8 cellular contexts compared by ENCODE assay signal in genomic region chr1:154567386-154568164, GRCh38. TPM values are rescaled to one million over a fixed set of nuclear protein-coding genes. Genes with fewer than 3 reads are reported as not detected.
DNase-seq lines count a peak whose midpoint lies in the region; ATAC-seq and TF ChIP-seq lines count a peak whose summit lies in the region.

Gene CHRNB2, plus strand, starts transcription at chr1:154567778. Its CDS starts 267 bp downstream, at chr1:154568045.

- H3K4me1 ChIP-seq in ovary (ENCODE audit: insufficient read depth) = peaks cover 6% of the 10 kb centered on the region
- H3K4me1 ChIP-seq in thyroid gland = peaks cover 0 to 10% of the 10 kb centered on the region in 2 donors

- no peak within 1 kb of the TSS for H3K4me3 ChIP-seq in ovary
- no peak within 1 kb of the TSS for H3K4me3 ChIP-seq in thyroid gland (replicated peaks in 1 of 3)

- no peak; the same call in 1 of the 2 replicates for TF ChIP-seq RAD21 in Ishikawa (IDR thresholded peaks at IDR 0.05; ENCODE audit: low read depth)

- no peak for TF ChIP-seq EP300 in Ishikawa (IDR thresholded peaks at IDR 0.05; ENCODE audit: borderline replicate concordance)
- TF ChIP-seq EP300 in ovary (IDR thresholded peaks at IDR 0.05) = no peak

- H3K27me3 ChIP-seq in ovary = no peaks in the 10 kb centered on the region
- H3K27me3 ChIP-seq in thyroid gland = no peaks in the 10 kb centered on the region

- H3K27ac ChIP-seq in ovary (no peak within 1 kb of the TSS), thyroid gland (no peak within 1 kb of the TSS)

- intact Hi-C loops in ovary (cut with DNase I) (loop anchor here in 2 of 4 donors (5.0 to 10.0 kb wide), 3 partner anchors 297 to 487 kb away; partner anchors contain the start of gene ADAM15 (in 1 of the 2)), thyroid gland (cut with DNase I) (loop anchor here (10.0 kb wide), 1 partner anchor 497 kb away; the partner anchor contains the start of gene EFNA4)

- WGBS in ovary, 3 donors = 2 to 4% (median 2%) methylated on average over 53 of the region's 53 CpGs
- WGBS in thyroid gland, 2 donors = 3 to 5% methylated on average over 27 to 30 of the region's 53 CpGs

- H3K36me3 ChIP-seq in ovary (no peaks in the 10 kb centered on the region), thyroid gland (no peaks in the 10 kb centered on the region)

- TF ChIP-seq CTCF in ovary (IDR thresholded peaks at IDR 0.05) = no peak
- TF ChIP-seq CTCF in thyroid gland (IDR thresholded peaks at IDR 0.05) = peak in 1 of 6 experiments; percentile 8

- no peak for ATAC-seq in GM21526 (IDR thresholded peaks at IDR 0.05; ENCODE audit: low FRiP score, unreplicated experiment)

- TF ChIP-seq POLR2A in ovary (IDR thresholded peaks at IDR 0.05) (no peak), thyroid gland (IDR thresholded peaks at IDR 0.05) (no peak)

- DNase-seq in DMS 273 treated with DMSO at 0.1 percent for 48 hours (lab: John Stamatoyannopoulos, UW) (peak; percentile 35), RPMI7951 (ENCODE audit: low read depth) (peak; percentile 29), activated gamma-delta T cell (lab: John Stamatoyannopoulos, UW) (peak; percentile 51), glomerular visceral epithelial cell (ENCODE audit: extremely low spot score) (peak; percentile 72), ovary (peak; percentile 63 to 87 (median 77)), thyroid gland (peak; percentile 76 to 80)

- H3K9me3 ChIP-seq in ovary (no peaks in the 10 kb centered on the region), thyroid gland (no peaks in the 10 kb centered on the region)

TF ChIP-seq in Ishikawa, 13 proteins besides CTCF, POLR2A, EP300 and RAD21:
- TF ChIP-seq CEBPB (IDR thresholded peaks at IDR 0.05) (no peak), ZBTB7A (IDR thresholded peaks at IDR 0.05; ENCODE audit: low read depth) (no peak), FOXM1 (IDR thresholded peaks at IDR 0.05; ENCODE audit: borderline replicate concordance, low read depth) (no peak), TCF12 (IDR thresholded peaks at IDR 0.05; ENCODE audit: low read depth) (no peak), CREB1 (IDR thresholded peaks at IDR 0.05; ENCODE audit: low read depth) (no peak), TAF1 (IDR thresholded peaks at IDR 0.05; ENCODE audit: low read depth) (no peak), MAX (IDR thresholded peaks at IDR 0.05) (peak; percentile 50; the same call in 1 of the 2 replicates), YY1 (IDR thresholded peaks at IDR 0.05; ENCODE audit: low read depth) (no peak), USF1 (IDR thresholded peaks at IDR 0.05) (peak; percentile 25; the same call in 1 of the 2 replicates), NFIC (IDR thresholded peaks at IDR 0.05) (no peak), TEAD4 (IDR thresholded peaks at IDR 0.05) (0 out of 2 replicates have a peak, but pooled peaks have one; percentile 30), EGR1 (IDR thresholded peaks at IDR 0.05) (no peak), REST (IDR thresholded peaks at IDR 0.05; ENCODE audit: low read depth) (peak; percentile 97)

RNA-seq across cellular contexts. Expression of gene CHRNB2, which starts in this region (rescaled TPM):
- total RNA-seq in RPMI7951 (2014; rRNA removed; shearing (Covaris generic)) = 0.10 TPM in 1 of 2 replicates, not detected in the other
- total RNA-seq in ovary = under 1 TPM in 4 of 7 donors, not detected in 3; 0.08 to 0.25 (median 0.23) TPM
- under 1 TPM; 0.04 to 0.08 TPM for polyA plus RNA-seq in ovary
- total RNA-seq in thyroid gland = under 1 TPM in 1 of 4 donors, not detected in 3; 0.73 TPM

Comparison
In these comparisons a context has a peak if more than half of its experiments do, and no peak if none do; other contexts are left out.
1. Peak in DNase-seq in RPMI7951; RNA of the gene not detected or under 1 TPM.
2. Peak in DNase-seq in ovary; RNA of the gene not detected or under 1 TPM.
3. Peak in DNase-seq in thyroid gland; RNA of the gene not detected or under 1 TPM.